ENCODE assay signal across 26 cellular contexts in genomic region chr10:113646337-113647201, GRCh38. TPM values are rescaled to one million over a fixed set of nuclear protein-coding genes. Genes with fewer than 3 reads are reported as not detected.
A peak's percentile ranks its signal among the peaks of the same experiment; 100 is the strongest.
DNase-seq lines count a peak whose midpoint lies in the region; ATAC-seq and TF ChIP-seq lines count a peak whose summit lies in the region.
"Had no signal": no experiment of that assay in that cellular context is flagged by ENCODE, and none has a peak within 500 bp of the region (broad histone marks: within the 10 kb centered on the region; RNA-seq: fewer than 3 reads in every experiment).

No MANE protein-coding gene starts in this region.

- peak overlapping the region; percentile 1 to 92 (median 78) for H3K27ac ChIP-seq in heart right ventricle
- H3K27ac ChIP-seq: body of pancreas, epithelial cell of prostate, neural progenitor cell had no signal

- no peaks in the 10 kb centered on the region for H3K4me1 Mint-ChIP-seq in T-helper 17 cell
- H3K4me1 Mint-ChIP-seq: activated naive CD4-positive, alpha-beta T cell treated with anti-CD3 and anti-CD28 coated beads, Interleukin-2, amount 50 U/mL, for 24 hours had no signal

- no peak overlapping the region for H3K27ac Mint-ChIP-seq in T-helper 17 cell
- H3K27ac Mint-ChIP-seq: activated naive CD4-positive, alpha-beta T cell treated with anti-CD3 and anti-CD28 coated beads, Interleukin-2, amount 50 U/mL, for 24 hours; neural progenitor cell had no signal

- ATAC-seq in heart right ventricle (peak in 7 of 8 donors; percentile 40 to 80 (median 65)), omental fat pad (ENCODE audit: low FRiP score) (peak; percentile 81), GM18907 (IDR thresholded peaks at IDR 0.05; ENCODE audit: unreplicated experiment) (no peak), GM18520 (IDR thresholded peaks at IDR 0.05; ENCODE audit: unreplicated experiment) (no peak), T-helper 17 cell (no peak)
- ATAC-seq: body of pancreas, HepG2, left colon had no signal

- TF ChIP-seq CTCF in heart right ventricle (IDR thresholded peaks at IDR 0.05), result no peak
- TF ChIP-seq CTCF in omental fat pad (IDR thresholded peaks at IDR 0.05), result no peak

- no peak overlapping the region for H3K4me3 ChIP-seq in heart right ventricle
- H3K4me3 ChIP-seq: body of pancreas, neural progenitor cell had no signal

- no peaks in the 10 kb centered on the region for H3K27me3 ChIP-seq in heart right ventricle
- H3K27me3 ChIP-seq: body of pancreas, neural progenitor cell had no signal

- H3K4me1 ChIP-seq in heart right ventricle, result peaks cover 0 to 95% (median 40%) of the 10 kb centered on the region in 9 donors
- H3K4me1 ChIP-seq: neural progenitor cell had no signal

- no peak overlapping the region for H3K4me3 Mint-ChIP-seq in T-helper 17 cell
- H3K4me3 Mint-ChIP-seq: activated naive CD4-positive, alpha-beta T cell treated with anti-CD3 and anti-CD28 coated beads, Interleukin-2, amount 50 U/mL, for 24 hours; neural progenitor cell had no signal

- intact Hi-C loops in heart right ventricle (cut with DNase I), result no loop called here

- no peaks in the 10 kb centered on the region for H3K36me3 Mint-ChIP-seq in T-helper 17 cell (ENCODE audit: low read depth)
- H3K36me3 Mint-ChIP-seq: activated naive CD4-positive, alpha-beta T cell treated with anti-CD3 and anti-CD28 coated beads, Interleukin-2, amount 50 U/mL, for 24 hours; neural progenitor cell had no signal

- DNase-seq in AG20443 (ENCODE audit: low spot score) (peak; percentile 26), cerebellar cortex (ENCODE audit: low spot score) (peak; percentile 20), heart right ventricle (peak in 1 of 2 donors; percentile 23), omental fat pad (ENCODE audit: low spot score) (no peak), T-helper 17 cell (no peak)
- DNase-seq in stimulated activated CD8-positive, alpha-beta memory T cell treated with anti-CD3 and anti-CD28 coated beads, Interleukin-4, amount 100 ng/mL, for 48 hours, result no peak
- DNase-seq: activated CD4-positive, alpha-beta T cell treated with anti-CD3 and anti-CD28 coated beads for 1 hour; activated T-cell treated with anti-CD3 and anti-CD28 coated beads, Interleukin-2, amount 50 U/mL, for 48 hours; body of pancreas; dermis blood vessel endothelial cell; left colon; NCI-H1417; NCI-H524 treated with DMSO at 0.1 percent for 48 hours; retina; SW 1271 had no signal

- 47 to 59% methylated on average over 10 of the region's 10 CpGs for WGBS in heart right ventricle, 2 donors

- peaks cover 59% of the 10 kb centered on the region for H3K27me3 Mint-ChIP-seq in T-helper 17 cell

- H3K9me3 ChIP-seq in heart right ventricle, result no peaks in the 10 kb centered on the region
- no peaks in the 10 kb centered on the region for H3K9me3 ChIP-seq in T-helper 17 cell (ENCODE audit: control insufficient read depth, low read length, poor library complexity, severe bottlenecking)
- H3K9me3 ChIP-seq: body of pancreas had no signal

- H3K36me3 ChIP-seq in heart right ventricle, result peaks cover 0 to 43% (median 4%) of the 10 kb centered on the region in 9 donors
- H3K36me3 ChIP-seq: neural progenitor cell had no signal

RNA-seq across cellular contexts. Expression of gene NRAP, which starts 17.3 kb away (rescaled TPM):
- total RNA-seq in heart right ventricle, result 1,000 to 10,000 TPM in 6 of 10 donors, 100 to 1,000 TPM in 4; 633 to 1,999 (median 1,413) TPM
- 100 to 1,000 TPM; 168 to 226 TPM for polyA plus RNA-seq in heart right ventricle
- total RNA-seq in omental fat pad, result not detected
- total RNA-seq in T-helper 17 cell, result not detected
- total RNA-seq: A172; activated CD8-positive, alpha-beta memory T cell treated with anti-CD3 and anti-CD28 coated beads for 36 hours; body of pancreas; dermis blood vessel endothelial cell; HepG2; mucosa of gallbladder; subcutaneous adipose tissue had no signal
- polyA plus RNA-seq: BJ, HepG2 had no signal

RNA-seq across cellular contexts. Expression of gene CASP7, which starts 33.1 kb away (rescaled TPM):
- total RNA-seq in heart right ventricle (10 to 100 TPM in 4 of 10 donors, 1 to 10 TPM in 6; 5.7 to 22.3 (median 7.8) TPM), omental fat pad (10 to 100 TPM; 18.6 to 34.0 (median 26.3) TPM), T-helper 17 cell (10 to 100 TPM; 12.7 to 14.2 TPM)
- polyA plus RNA-seq in heart right ventricle, result 10 to 100 TPM in 1 of 2 donors, 1 to 10 TPM in 1; 5.6 to 12.2 TPM

Comparison
In these comparisons a context has a peak if more than half of its experiments do, and no peak if none do; other contexts are left out.
1. DNase-seq: peak in AG20443 (single experiment) and cerebellar cortex (single experiment); none in omental fat pad (single experiment), stimulated activated CD8-positive, alpha-beta memory T cell treated with anti-CD3 and anti-CD28 coated beads, Interleukin-4, amount 100 ng/mL, for 48 hours (single experiment) and T-helper 17 cell (0 of 3).
2. ATAC-seq: peak in heart right ventricle (7 of 8) and omental fat pad (single experiment); none in GM18907 (single experiment), GM18520 (single experiment) and T-helper 17 cell (single experiment).
3. RNA of gene NRAP, which starts 17.3 kb away (total RNA-seq): 633 to 1,999 TPM in heart right ventricle; not detected in omental fat pad and not detected in T-helper 17 cell; every median in the first group is over 100 times any median in the second.